8 cellular contexts compared by ENCODE assay signal in genomic region chr10:88934900-88935672, GRCh38. TPM values are rescaled to one million over a fixed set of nuclear protein-coding genes. Genes with fewer than 3 reads are reported as not detected.
A peak's percentile ranks its signal among the peaks of the same experiment; 100 is the strongest.
DNase-seq lines count a peak whose midpoint lies in the region; ATAC-seq, FAIRE-seq and TF ChIP-seq lines count a peak whose summit lies in the region.

No MANE protein-coding gene starts in this region.

- TF ChIP-seq CTCF in colonic mucosa (IDR thresholded peaks at IDR 0.05) (peak; percentile 63), HepG2 (CRISPR knock-in tag; IDR thresholded peaks at IDR 0.05) (peak; percentile 85)

- no peaks in the 10 kb centered on the region for H3K36me3 ChIP-seq in colonic mucosa
- peaks cover 0 to 8% of the 10 kb centered on the region in 2 experiments; a peak in 2 of 5 replicates for H3K36me3 ChIP-seq in HepG2 (replicated peaks in 1 of 2; ENCODE audit: control insufficient read depth in 1 of 2, insufficient read depth in 2 of 2, low read length in 2 of 2)

- peak overlapping the region; percentile 67 for H3K4me3 Mint-ChIP-seq in activated CD4-positive, alpha-beta T cell treated with anti-CD3 and anti-CD28 coated beads, Interleukin-2, amount 10 ng/mL, durations not matched to agents 24 days and 14 days

- H3K36me3 Mint-ChIP-seq in activated CD4-positive, alpha-beta T cell treated with anti-CD3 and anti-CD28 coated beads, Interleukin-2, amount 10 ng/mL, durations not matched to agents 24 days and 14 days (ENCODE audit: low read depth): peaks cover 35% of the 10 kb centered on the region

- H3K27me3 Mint-ChIP-seq in activated CD4-positive, alpha-beta T cell treated with anti-CD3 and anti-CD28 coated beads, Interleukin-2, amount 10 ng/mL, durations not matched to agents 24 days and 14 days: no peaks in the 10 kb centered on the region

- 0 out of 2 replicates have a peak, but pooled peaks have one; percentile 14 for TF ChIP-seq RAD21 in HepG2 (CRISPR knock-in tag; IDR thresholded peaks at IDR 0.05)

- H3K27ac ChIP-seq in colonic mucosa (peak overlapping the region; percentile 13), HepG2 (ENCODE audit: extremely low read length, insufficient read depth, low read length) (no peak overlapping the region)

- intact Hi-C loops in activated CD4-positive, alpha-beta T cell treated with anti-CD3 and anti-CD28 coated beads, Interleukin-2, amount 10 ng/mL, durations not matched to agents 24 days and 14 days (cut with micrococcal nuclease): loop anchor here (1.0 to 5.0 kb wide), 9 partner anchors 38 to 282 kb away; partner anchors contain the start of genes FAS and STAMBPL1
- intact Hi-C loops in colonic mucosa (cut with DNase I): loop anchor here (2.0 to 5.0 kb wide), 3 partner anchors 52 to 280 kb away; partner anchors contain the start of gene STAMBPL1
- intact Hi-C loops in HepG2 (cut with micrococcal nuclease; ENCODE audit: unreplicated experiment): loop anchor here (1.0 to 5.0 kb wide), 6 partner anchors 38 to 282 kb away; partner anchors contain the start of gene STAMBPL1

- POLR2A ChIA-PET in HepG2 (lab: Yijun Ruan, JAX): no interaction called here

- ATAC-seq in HG03060 (IDR thresholded peaks at IDR 0.05; ENCODE audit: low read depth, unreplicated experiment) (peak; percentile 34), HepG2 (peak; percentile 87), GM18505 (IDR thresholded peaks at IDR 0.05; ENCODE audit: unreplicated experiment) (no peak)

- no peaks in the 10 kb centered on the region for H4K20me1 ChIP-seq in HepG2 (ENCODE audit: insufficient read depth, low read length)

- CTCF ChIA-PET in HepG2 (lab: Yijun Ruan, JAX; ENCODE audit: low intra/inter-chr PET ratio, low total read pairs): interaction anchor here (1.6 to 6.4 kb wide), 5 partner anchors 51 to 283 kb away, joined by 6 to 45 read pairs (median 14); partner anchors contain the start of gene FAS

- DNase-seq in G401 (ENCODE audit: low spot score) (peak; percentile 94), NCI-H510A treated with DMSO at 0.1 percent for 48 hours (lab: John Stamatoyannopoulos, UW) (peak; percentile 82), colonic mucosa (peak; percentile 78), HepG2 (ENCODE audit: low spot score) (peak; percentile 80)
- DNase-seq in activated CD4-positive, alpha-beta T cell treated with anti-CD3 and anti-CD28 coated beads, Interleukin-2, amount 10 ng/mL, durations not matched to agents 24 days and 14 days: peak; percentile 90
- peak; percentile 78 for DNase-seq in stimulated activated CD4-positive, alpha-beta T cell treated with anti-CD3 and anti-CD28 coated beads, Interleukin-4, amount 100 ng/mL, for 24 hours

- peak overlapping the region; percentile 50 for H2AFZ ChIP-seq in HepG2 (ENCODE audit: low read length)

- no peaks in the 10 kb centered on the region for H3K9me3 Mint-ChIP-seq in activated CD4-positive, alpha-beta T cell treated with anti-CD3 and anti-CD28 coated beads, Interleukin-2, amount 10 ng/mL, durations not matched to agents 24 days and 14 days

- no peak for TF ChIP-seq EP300 in HepG2 (IDR thresholded peaks at IDR 0.05; ENCODE audit: low read depth in 2 of 2, low read length in 2 of 2)
- TF ChIP-seq EP300 in HepG2 (CRISPR knock-in tag; IDR thresholded peaks at IDR 0.05; ENCODE audit: borderline replicate concordance): no peak

- peak overlapping the region; percentile 79 for H3K27ac Mint-ChIP-seq in activated CD4-positive, alpha-beta T cell treated with anti-CD3 and anti-CD28 coated beads, Interleukin-2, amount 10 ng/mL, durations not matched to agents 24 days and 14 days

- BruUV-seq in HepG2 (replicated peaks; lab: Mats Ljungman, UMichigan): no TSS peak

- 32% methylated on average over 17 of the region's 17 CpGs for WGBS in HepG2 (ENCODE audit: low lambda C conversion rate)

- no peak overlapping the region for H3K4me3 ChIP-seq in colonic mucosa
- no peak overlapping the region; a peak in 1 of 6 replicates for H3K4me3 ChIP-seq in HepG2 (replicated peaks in 1 of 3; ENCODE audit: insufficient read depth in 1 of 3, low read depth in 2 of 3, low read length in 3 of 3)

- H3K9ac ChIP-seq in colonic mucosa (ENCODE audit: low read depth in 2 of 2, low read length in 2 of 2) (no peak overlapping the region), HepG2 (ENCODE audit: insufficient read depth, low read depth, low read length) (no peak overlapping the region)

- no peaks in the 10 kb centered on the region for H3K4me1 ChIP-seq in colonic mucosa
- H3K4me1 ChIP-seq in HepG2 (ENCODE audit: insufficient read depth, low read length): peaks cover 8% of the 10 kb centered on the region

- in situ Hi-C loops in G401 (cut with HindIII; ENCODE audit: low sequenced_read_pairs) (no loop called here), HepG2 (cut with HindIII; ENCODE audit: extremely low pct_ligation_motif_present, low pct_unique_long_range_greater_than_20kb) (loop anchor here (5.0 to 10.0 kb wide), 2 partner anchors 98 to 270 kb away; partner anchors contain the start of gene CH25H)

- no peaks in the 10 kb centered on the region for H3K27me3 ChIP-seq in colonic mucosa
- no peaks in the 10 kb centered on the region for H3K27me3 ChIP-seq in HepG2 (ENCODE audit: control insufficient read depth in 1 of 2, insufficient read depth in 2 of 2, low read length in 2 of 2)

- peak overlapping the region; percentile 50 for H3K4me2 ChIP-seq in HepG2 (ENCODE audit: low read depth, low read length)

- H3K79me2 ChIP-seq in HepG2 (ENCODE audit: insufficient read depth, low read length): no peaks in the 10 kb centered on the region

- peaks cover 22% of the 10 kb centered on the region for H3K4me1 Mint-ChIP-seq in activated CD4-positive, alpha-beta T cell treated with anti-CD3 and anti-CD28 coated beads, Interleukin-2, amount 10 ng/mL, durations not matched to agents 24 days and 14 days

- H3K9me3 ChIP-seq in colonic mucosa (no peaks in the 10 kb centered on the region), HepG2 (ENCODE audit: low read length) (no peaks in the 10 kb centered on the region)

- FAIRE-seq in HepG2 (lab: Jason Lieb, UNC): peak; percentile 90

- TF ChIP-seq POLR2A in HepG2 (IDR thresholded peaks at IDR 0.05; ENCODE audit: insufficient read depth in 1 of 2, low read depth in 2 of 2, low read length in 2 of 2) (no peak), GM18505 (IDR thresholded peaks at IDR 0.05; ENCODE audit: borderline replicate concordance, extremely low read depth, insufficient read depth, insufficient read length) (no peak)

RNA-seq across cellular contexts. Expression of gene ACTA2, which starts 17.5 kb away (rescaled TPM):
- total RNA-seq in G401 (2014; rRNA removed; shearing (Covaris generic)): 10.6 and 14.2 TPM in 2 replicates
- 8.8 and 8.9 TPM in 2 replicates for total RNA-seq in activated CD4-positive, alpha-beta T cell treated with anti-CD3 and anti-CD28 coated beads, Interleukin-2, amount 10 ng/mL, durations not matched to agents 24 days and 14 days
- total RNA-seq in colonic mucosa: 100 to 1,000 TPM in 1 of 2 donors, 10 to 100 TPM in 1; 88.3 to 265 TPM
- total RNA-seq in HepG2 (2016; rRNA removed; fragmentation: Illumina TruSeq; extraction: Trizol): 58.1 and 59.9 TPM in 2 replicates
- 21.6 and 22.5 TPM in 2 replicates for total RNA-seq in HepG2 (2016; cell fraction: cytosol; rRNA removed; fragmentation: Illumina TruSeq; extraction: Trizol; ENCODE audit: low read depth)
- total RNA-seq in HepG2 (2016; cell fraction: insoluble cytoplasmic fraction; rRNA removed; fragmentation: Illumina TruSeq; extraction: Trizol): 50.7 and 62.7 TPM in 2 replicates
- total RNA-seq in HepG2 (2016; cell fraction: membrane; rRNA removed; fragmentation: Illumina TruSeq; extraction: Trizol): 33.4 and 39.8 TPM in 2 replicates
- 33.1 and 39.3 TPM in 2 replicates for total RNA-seq in HepG2 (2016; cell fraction: nucleus; rRNA removed; fragmentation: Illumina TruSeq; extraction: Trizol)
- polyA plus RNA-seq in HepG2 (2011; rRNA removed): 21.8 and 25.1 TPM in 2 replicates
- 32.0 and 34.2 TPM in 2 replicates for polyA plus RNA-seq in HepG2 (2011; cell fraction: cytosol; rRNA removed)
- 20.1 and 23.1 TPM in 2 replicates for polyA plus RNA-seq in HepG2 (2011; cell fraction: nucleus; rRNA removed)
- 30.5 and 47.4 TPM in 2 replicates for polyA plus RNA-seq in HepG2 (2012)
- 30.8 and 35.7 TPM in 2 replicates for polyA plus RNA-seq in HepG2 (2016; cell fraction: cytosol; fragmentation: Illumina TruSeq; extraction: Trizol; ENCODE audit: low read depth)
- 81.9 and 99.8 TPM in 2 replicates for polyA plus RNA-seq in HepG2 (2016; cell fraction: insoluble cytoplasmic fraction; fragmentation: Illumina TruSeq; extraction: Trizol; ENCODE audit: low read depth)
- polyA plus RNA-seq in HepG2 (2016; cell fraction: membrane; fragmentation: Illumina TruSeq; extraction: Trizol; ENCODE audit: low read depth): 45.1 and 45.4 TPM in 2 replicates
- 60.8 and 61.8 TPM in 2 replicates for polyA plus RNA-seq in HepG2 (2016; cell fraction: nucleus; fragmentation: Illumina TruSeq; extraction: Trizol; ENCODE audit: insufficient read depth, low read depth)
- polyA minus RNA-seq in HepG2 (2011; rRNA and poly(A)+ RNA removed; ENCODE audit: low replicate concordance): 3.6 and 48.3 TPM in 2 replicates
- 35.2 and 40.9 TPM in 2 replicates for polyA minus RNA-seq in HepG2 (2011; cell fraction: cytosol; rRNA and poly(A)+ RNA removed)
- polyA minus RNA-seq in HepG2 (2011; cell fraction: nucleus; rRNA and poly(A)+ RNA removed): 13.9 and 20.1 TPM in 2 replicates

RNA-seq across cellular contexts. Expression of gene STAMBPL1, which starts 55.0 kb away (rescaled TPM):
- not detected in 2 replicates for total RNA-seq in G401 (2014; rRNA removed; shearing (Covaris generic))
- 41.9 and 43.5 TPM in 2 replicates for total RNA-seq in activated CD4-positive, alpha-beta T cell treated with anti-CD3 and anti-CD28 coated beads, Interleukin-2, amount 10 ng/mL, durations not matched to agents 24 days and 14 days
- total RNA-seq in colonic mucosa (10 to 100 TPM; 16.3 to 20.4 TPM), HepG2 (2016; rRNA removed; fragmentation: Illumina TruSeq; extraction: Trizol) (1.5 and 1.6 TPM in 2 replicates)
- total RNA-seq in HepG2 (2016; cell fraction: cytosol; rRNA removed; fragmentation: Illumina TruSeq; extraction: Trizol; ENCODE audit: low read depth): 0.79 and 1.1 TPM in 2 replicates
- total RNA-seq in HepG2 (2016; cell fraction: insoluble cytoplasmic fraction; rRNA removed; fragmentation: Illumina TruSeq; extraction: Trizol): 1.7 TPM in 2 replicates
- total RNA-seq in HepG2 (2016; cell fraction: membrane; rRNA removed; fragmentation: Illumina TruSeq; extraction: Trizol): 1.5 and 1.6 TPM in 2 replicates
- total RNA-seq in HepG2 (2016; cell fraction: nucleus; rRNA removed; fragmentation: Illumina TruSeq; extraction: Trizol): 3.3 and 3.9 TPM in 2 replicates
- polyA plus RNA-seq in HepG2 (2011; rRNA removed): 1.0 and 1.4 TPM in 2 replicates
- polyA plus RNA-seq in HepG2 (2011; cell fraction: cytosol; rRNA removed): 0.82 and 0.91 TPM in 2 replicates
- polyA plus RNA-seq in HepG2 (2011; cell fraction: nucleus; rRNA removed): 1.6 and 2.4 TPM in 2 replicates
- 0.62 and 0.73 TPM in 2 replicates for polyA plus RNA-seq in HepG2 (2012)
- 0.42 and 0.52 TPM in 2 replicates for polyA plus RNA-seq in HepG2 (2016; cell fraction: cytosol; fragmentation: Illumina TruSeq; extraction: Trizol; ENCODE audit: low read depth)
- 1.2 and 1.9 TPM in 2 replicates for polyA plus RNA-seq in HepG2 (2016; cell fraction: insoluble cytoplasmic fraction; fragmentation: Illumina TruSeq; extraction: Trizol; ENCODE audit: low read depth)
- polyA plus RNA-seq in HepG2 (2016; cell fraction: membrane; fragmentation: Illumina TruSeq; extraction: Trizol; ENCODE audit: low read depth): 0.41 and 0.76 TPM in 2 replicates
- 0.38 and 1.6 TPM in 2 replicates for polyA plus RNA-seq in HepG2 (2016; cell fraction: nucleus; fragmentation: Illumina TruSeq; extraction: Trizol; ENCODE audit: insufficient read depth, low read depth)
- polyA minus RNA-seq in HepG2 (2011; rRNA and poly(A)+ RNA removed; ENCODE audit: low replicate concordance): 1.6 and 17.0 TPM in 2 replicates
- polyA minus RNA-seq in HepG2 (2011; cell fraction: cytosol; rRNA and poly(A)+ RNA removed): 0.49 and 0.62 TPM in 2 replicates
- 5.2 and 5.8 TPM in 2 replicates for polyA minus RNA-seq in HepG2 (2011; cell fraction: nucleus; rRNA and poly(A)+ RNA removed)

RNA-seq across cellular contexts. Expression of gene FAS, which starts 55.5 kb away (rescaled TPM):
- 0.31 and 4.5 TPM in 2 replicates for total RNA-seq in G401 (2014; rRNA removed; shearing (Covaris generic))
- total RNA-seq in activated CD4-positive, alpha-beta T cell treated with anti-CD3 and anti-CD28 coated beads, Interleukin-2, amount 10 ng/mL, durations not matched to agents 24 days and 14 days: 29.9 and 31.1 TPM in 2 replicates
- 10 to 100 TPM; 41.1 to 43.1 TPM for total RNA-seq in colonic mucosa
- 15.0 and 17.9 TPM in 2 replicates for total RNA-seq in HepG2 (2016; rRNA removed; fragmentation: Illumina TruSeq; extraction: Trizol)
- total RNA-seq in HepG2 (2016; cell fraction: cytosol; rRNA removed; fragmentation: Illumina TruSeq; extraction: Trizol; ENCODE audit: low read depth): 4.8 and 5.4 TPM in 2 replicates
- 15.8 and 17.7 TPM in 2 replicates for total RNA-seq in HepG2 (2016; cell fraction: insoluble cytoplasmic fraction; rRNA removed; fragmentation: Illumina TruSeq; extraction: Trizol)
- total RNA-seq in HepG2 (2016; cell fraction: membrane; rRNA removed; fragmentation: Illumina TruSeq; extraction: Trizol): 11.2 and 12.0 TPM in 2 replicates
- 21.8 and 24.6 TPM in 2 replicates for total RNA-seq in HepG2 (2016; cell fraction: nucleus; rRNA removed; fragmentation: Illumina TruSeq; extraction: Trizol)
- polyA plus RNA-seq in HepG2 (2011; rRNA removed): 4.3 and 5.9 TPM in 2 replicates
- polyA plus RNA-seq in HepG2 (2011; cell fraction: cytosol; rRNA removed): 2.6 and 4.4 TPM in 2 replicates
- polyA plus RNA-seq in HepG2 (2011; cell fraction: nucleus; rRNA removed): 3.1 and 3.5 TPM in 2 replicates
- polyA plus RNA-seq in HepG2 (2012): 3.1 and 3.3 TPM in 2 replicates
- polyA plus RNA-seq in HepG2 (2016; cell fraction: cytosol; fragmentation: Illumina TruSeq; extraction: Trizol; ENCODE audit: low read depth): 3.1 and 3.6 TPM in 2 replicates
- 14.7 and 16.1 TPM in 2 replicates for polyA plus RNA-seq in HepG2 (2016; cell fraction: insoluble cytoplasmic fraction; fragmentation: Illumina TruSeq; extraction: Trizol; ENCODE audit: low read depth)
- polyA plus RNA-seq in HepG2 (2016; cell fraction: membrane; fragmentation: Illumina TruSeq; extraction: Trizol; ENCODE audit: low read depth): 6.2 and 7.4 TPM in 2 replicates
- polyA plus RNA-seq in HepG2 (2016; cell fraction: nucleus; fragmentation: Illumina TruSeq; extraction: Trizol; ENCODE audit: insufficient read depth, low read depth): 29.8 and 31.9 TPM in 2 replicates
- polyA minus RNA-seq in HepG2 (2011; rRNA and poly(A)+ RNA removed; ENCODE audit: low replicate concordance): 3.7 and 12.5 TPM in 2 replicates
- polyA minus RNA-seq in HepG2 (2011; cell fraction: cytosol; rRNA and poly(A)+ RNA removed): 3.7 and 4.0 TPM in 2 replicates
- polyA minus RNA-seq in HepG2 (2011; cell fraction: nucleus; rRNA and poly(A)+ RNA removed): 8.6 and 13.1 TPM in 2 replicates
